ENCODE assay signal across 1 cellular context in genomic region chr15:75129788-75130187, GRCh38.
TF ChIP-seq lines count a peak whose summit lies in the region.

No MANE protein-coding gene starts in this region.

TF ChIP-seq in A549, 52 proteins besides CTCF, POLR2A, EP300 and RAD21 (continued from another document):
- TF ChIP-seq HEYL (CRISPR knock-in tag; IDR thresholded peaks at IDR 0.05), result no peak
- TF ChIP-seq KDM5A (IDR thresholded peaks at IDR 0.05), result no peak
